Comparison of ENCODE assay signal across 10 cellular contexts in the genomic region with DNA sequence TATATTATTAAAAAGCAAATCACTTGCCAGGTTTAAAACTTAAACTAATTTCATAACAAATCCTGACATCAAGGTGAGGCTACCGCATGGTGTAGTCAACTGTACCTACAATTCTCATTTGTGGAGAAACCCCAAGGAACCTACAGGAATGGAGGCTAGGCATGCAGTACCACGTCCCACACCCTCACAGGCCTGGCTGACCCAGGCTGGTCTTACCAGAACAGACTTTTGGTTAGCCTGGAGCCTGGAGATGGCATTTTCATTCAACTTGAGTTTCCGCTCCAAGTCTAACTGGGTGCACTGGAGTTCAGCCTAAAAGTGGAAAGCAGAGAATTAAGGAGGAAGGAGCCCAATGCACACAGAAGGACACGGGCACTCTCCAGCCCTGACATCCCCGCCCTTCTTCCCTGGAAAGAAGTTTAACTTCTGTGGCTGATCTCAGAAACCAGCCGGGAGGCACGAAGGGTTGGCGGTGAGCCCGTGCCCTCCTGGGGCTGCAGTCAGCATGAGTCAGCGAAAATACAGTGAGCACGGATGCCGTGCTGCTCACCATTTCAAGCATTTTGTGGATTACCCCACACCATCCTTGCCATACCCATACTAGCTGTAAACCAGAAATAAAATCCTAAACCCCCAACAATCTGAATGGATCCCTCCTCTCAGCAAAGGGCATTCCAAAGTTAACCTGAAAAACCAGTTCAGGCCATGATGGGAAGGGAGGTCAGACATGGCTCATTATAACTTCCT. TPM values are rescaled to one million over a fixed set of nuclear protein-coding genes. Genes with fewer than 3 reads are reported as not detected.
DNase-seq lines count a peak whose midpoint lies in the region; ATAC-seq, FAIRE-seq and TF ChIP-seq lines count a peak whose summit lies in the region.
"Not testable (repeated sequence)": the region's sequence is repeated elsewhere in the genome, so short reads cannot be mapped to it uniquely, and the experiment has no call there.
"Had no signal": no experiment of that assay in that cellular context is flagged by ENCODE, and none has a peak within 500 bp of the region (broad histone marks: within the 10 kb centered on the region; RNA-seq: fewer than 3 reads in every experiment).

No MANE protein-coding gene starts in this region.

- peak overlapping the region; percentile 49; the same call in 1 of the 2 replicates for H3K27ac ChIP-seq in 22Rv1
- not testable (repeated sequence) for H3K27ac ChIP-seq in HEK293 (ENCODE audit: extremely low read depth, low read depth, low read length)
- H3K27ac ChIP-seq in RWPE1: peak overlapping the region; percentile 41; the same call in 1 of the 2 replicates
- H3K27ac ChIP-seq in brain microvascular endothelial cell: peak overlapping the region; percentile 82
- peak overlapping the region in 1 of 4 donors; percentile 43 for H3K27ac ChIP-seq in gastroesophageal sphincter
- H3K27ac ChIP-seq in keratinocyte (ENCODE audit: control insufficient read depth, insufficient read depth, low read length): peak overlapping the region; percentile 31
- H3K27ac ChIP-seq in thyroid gland: peak overlapping the region in 2 of 3 donors; percentile 79 to 86

- H3K9me3 ChIP-seq in HEK293 (ENCODE audit: control insufficient read depth, insufficient read depth, low read depth, low read length); gastroesophageal sphincter; keratinocyte (ENCODE audit: control insufficient read depth, low read depth, low read length); thyroid gland: not testable (repeated sequence)

- dilution Hi-C loops in keratinocyte (cut with MboI; ENCODE audit: extremely low pct_ligation_motif_present, low sequenced_read_pairs): not testable (repeated sequence)

- WGBS in gastroesophageal sphincter (ENCODE audit: low coverage in 1 of 2), 2 donors: 83% methylated on average over 1 of the region's 12 CpGs; no CpG with 5 or more reads in 1 of the 2 donors
- 54 to 100% methylated on average over 1 to 2 of the region's 12 CpGs for WGBS in thyroid gland, 2 donors

- CTCF ChIA-PET in HEK293 (lab: Yijun Ruan, JAX); RWPE1 (lab: Yijun Ruan, JAX): not testable (repeated sequence)

- H3K27me3 ChIP-seq in brain microvascular endothelial cell (replicated peaks); gastroesophageal sphincter; keratinocyte (ENCODE audit: control insufficient read depth, extremely low read depth, insufficient read depth, low read length); thyroid gland: not testable (repeated sequence)

- POLR2A ChIA-PET in HEK293 (lab: Yijun Ruan, JAX); RWPE1 (lab: Yijun Ruan, JAX; ENCODE audit: low non-redundant PET): not testable (repeated sequence)

- not testable (repeated sequence) for H2AFZ ChIP-seq in keratinocyte (ENCODE audit: control insufficient read depth, low read length)

- not testable (repeated sequence) for H3K9me1 ChIP-seq in keratinocyte (ENCODE audit: control insufficient read depth, extremely low read depth, insufficient read depth, low read length)

- DNase-seq in RWPE1 (ENCODE audit: low spot score); brain microvascular endothelial cell; keratinocyte (ENCODE audit: low read depth, low spot score); omental fat pad (ENCODE audit: low spot score); thyroid gland: not testable (repeated sequence)

- peaks cover 10% of the 10 kb centered on the region for H3K79me2 ChIP-seq in keratinocyte (ENCODE audit: control insufficient read depth, insufficient read depth, low read length)

- peak; percentile 98 for FAIRE-seq in keratinocyte (lab: Jason Lieb, UNC)

- ATAC-seq in gastroesophageal sphincter (peak; percentile 69), omental fat pad (ENCODE audit: low FRiP score) (peak; percentile 90)

- in situ Hi-C loops in brain microvascular endothelial cell (cut with HindIII; ENCODE audit: low pct_ligation_motif_present, low sequenced_read_pairs): not testable (repeated sequence)

- intact Hi-C loops in thyroid gland (cut with DNase I): not testable (repeated sequence)

- not testable (repeated sequence) for TF ChIP-seq CTCF in 22Rv1 (IDR thresholded peaks at IDR 0.05); HEK293 (tag by site-specific recombination; IDR thresholded peaks at IDR 0.05); RWPE1 (conservative IDR thresholded peaks at IDR 0.05; ENCODE audit: low read depth); brain microvascular endothelial cell (IDR thresholded peaks at IDR 0.05; ENCODE audit: low read depth, low read length, missing control alignments); gastroesophageal sphincter (IDR thresholded peaks at IDR 0.05); keratinocyte (optimal IDR thresholded peaks at IDR 0.05 in 1 of 3, IDR thresholded peaks at IDR 0.05 in 1 of 3, conservative IDR thresholded peaks at IDR 0.05 in 1 of 3; ENCODE audit: extremely low read depth in 1 of 3, insufficient read depth in 2 of 3, low read length in 3 of 3); omental fat pad (IDR thresholded peaks at IDR 0.05); thyroid gland (IDR thresholded peaks at IDR 0.05)

- not testable (repeated sequence) for TF ChIP-seq POLR2A in gastroesophageal sphincter (IDR thresholded peaks at IDR 0.05)
- peak in 1 of 2 donors; percentile 45 for TF ChIP-seq POLR2A in thyroid gland (IDR thresholded peaks at IDR 0.05)

- H3K4me2 ChIP-seq in keratinocyte (ENCODE audit: control insufficient read depth, extremely low read depth, insufficient read depth, low read depth, low read length): not testable (repeated sequence)

- not testable (repeated sequence) for H3K4me3 ChIP-seq in HEK293 (ENCODE audit: low read depth, low read length); brain microvascular endothelial cell (ENCODE audit: low read depth, low read length); keratinocyte (ENCODE audit: control insufficient read depth in 2 of 3, extremely low read depth in 1 of 3, insufficient read depth in 2 of 3, low read depth in 1 of 3, low read length in 3 of 3); thyroid gland (replicated peaks in 1 of 3)
- H3K4me3 ChIP-seq in gastroesophageal sphincter: peak overlapping the region in 1 of 2 donors; percentile 14

- H4K20me1 ChIP-seq in keratinocyte (ENCODE audit: control insufficient read depth, extremely low read depth, insufficient read depth, low read length): not testable (repeated sequence)

- H3K4me1 ChIP-seq in HEK293 (ENCODE audit: control insufficient read depth, insufficient read depth, low read length): not testable (repeated sequence)
- H3K4me1 ChIP-seq in gastroesophageal sphincter (peaks cover 4 to 13% (median 9%) of the 10 kb centered on the region in 3 donors), keratinocyte (ENCODE audit: control insufficient read depth, extremely low read depth, insufficient read depth, low read length) (peaks cover 20% of the 10 kb centered on the region), thyroid gland (peaks cover 13 to 19% of the 10 kb centered on the region in 2 donors)

- not testable (repeated sequence) for H3K9ac ChIP-seq in keratinocyte (ENCODE audit: control insufficient read depth, extremely low read depth, insufficient read depth, low read length)

- TF ChIP-seq EP300 in gastroesophageal sphincter (IDR thresholded peaks at IDR 0.05): not testable (repeated sequence)

- not testable (repeated sequence) for H3K36me3 ChIP-seq in HEK293 (ENCODE audit: control insufficient read depth in 2 of 2, insufficient read depth in 1 of 2, low read length in 2 of 2); brain microvascular endothelial cell (replicated peaks); gastroesophageal sphincter; keratinocyte (ENCODE audit: control insufficient read depth in 2 of 2, extremely low read depth in 1 of 2, insufficient read depth in 2 of 2, low read length in 2 of 2); thyroid gland

RNA-seq across cellular contexts. Expression of a gene that starts 23.2 kb away (rescaled TPM):
- total RNA-seq in gastroesophageal sphincter: under 1 TPM; 0.40 to 0.81 (median 0.66) TPM
- 2.8 to 5.0 TPM (median 4.4 TPM) in 3 replicates for polyA plus RNA-seq in keratinocyte
- polyA plus RNA-seq in keratinocyte (2011; ENCODE audit: low read depth): 3.3 TPM
- 1.0 and 1.7 TPM in 2 replicates for polyA plus RNA-seq in keratinocyte (2011; cell fraction: cytosol; rRNA removed)
- 33.5 and 45.6 TPM in 2 replicates for polyA plus RNA-seq in keratinocyte (2011; cell fraction: nucleus; rRNA removed)
- 1.9 and 6.0 TPM in 2 replicates for polyA plus RNA-seq in keratinocyte (2012; ENCODE audit: low replicate concordance)
- 1.3 to 5.6 TPM (median 5.4 TPM) in 3 replicates for polyA minus RNA-seq in keratinocyte
- not detected for polyA minus RNA-seq in keratinocyte (2011; cell fraction: cytosol; rRNA and poly(A)+ RNA removed)
- polyA minus RNA-seq in keratinocyte (2011; cell fraction: nucleus; rRNA and poly(A)+ RNA removed): 6.0 and 17.3 TPM in 2 replicates
- total RNA-seq in omental fat pad: 1 to 10 TPM; 1.1 to 8.0 (median 3.0) TPM
- 10 to 100 TPM in 2 of 4 donors, 1 to 10 TPM in 2; 2.8 to 18.4 (median 8.4) TPM for total RNA-seq in thyroid gland
- total RNA-seq: H9 had no signal
- polyA plus RNA-seq: IgD-negative memory B cell had no signal

RNA-seq across cellular contexts. Expression of a gene that starts 41.4 kb away (rescaled TPM):
- 10 to 100 TPM; 18.6 to 61.0 (median 36.8) TPM for total RNA-seq in gastroesophageal sphincter
- polyA plus RNA-seq in keratinocyte: 62.3 to 81.3 TPM (median 78.1 TPM) in 3 replicates
- 96.9 TPM for polyA plus RNA-seq in keratinocyte (2011; ENCODE audit: low read depth)
- 63.6 and 81.2 TPM in 2 replicates for polyA plus RNA-seq in keratinocyte (2011; cell fraction: cytosol; rRNA removed)
- 91.5 and 96.1 TPM in 2 replicates for polyA plus RNA-seq in keratinocyte (2011; cell fraction: nucleus; rRNA removed)
- polyA plus RNA-seq in keratinocyte (2012; ENCODE audit: low replicate concordance): 65.7 and 83.3 TPM in 2 replicates
- polyA minus RNA-seq in keratinocyte: 61.7 to 104 TPM (median 86.0 TPM) in 3 replicates
- 66.6 TPM for polyA minus RNA-seq in keratinocyte (2011; cell fraction: cytosol; rRNA and poly(A)+ RNA removed)
- polyA minus RNA-seq in keratinocyte (2011; cell fraction: nucleus; rRNA and poly(A)+ RNA removed): 58.0 and 84.1 TPM in 2 replicates
- total RNA-seq in omental fat pad: 10 to 100 TPM; 20.2 to 36.7 (median 25.5) TPM
- total RNA-seq in thyroid gland: 100 to 1,000 TPM in 1 of 4 donors, 10 to 100 TPM in 3; 45.4 to 125 (median 90.6) TPM

RNA-seq across cellular contexts. Expression of a gene that starts 56.9 kb away (rescaled TPM):
- total RNA-seq in gastroesophageal sphincter: 10 to 100 TPM; 15.3 to 27.9 (median 21.8) TPM
- polyA plus RNA-seq in keratinocyte: 12.3 to 32.3 TPM (median 19.5 TPM) in 3 replicates
- 4.8 TPM for polyA plus RNA-seq in keratinocyte (2011; ENCODE audit: low read depth)
- polyA plus RNA-seq in keratinocyte (2011; cell fraction: cytosol; rRNA removed): 16.5 and 17.1 TPM in 2 replicates
- polyA plus RNA-seq in keratinocyte (2011; cell fraction: nucleus; rRNA removed): 26.7 and 37.8 TPM in 2 replicates
- polyA plus RNA-seq in keratinocyte (2012; ENCODE audit: low replicate concordance): 6.4 and 20.6 TPM in 2 replicates
- 7.7 to 24.5 TPM (median 16.0 TPM) in 3 replicates for polyA minus RNA-seq in keratinocyte
- 12.9 TPM for polyA minus RNA-seq in keratinocyte (2011; cell fraction: cytosol; rRNA and poly(A)+ RNA removed)
- 6.9 and 15.4 TPM in 2 replicates for polyA minus RNA-seq in keratinocyte (2011; cell fraction: nucleus; rRNA and poly(A)+ RNA removed)
- 10 to 100 TPM; 11.9 to 28.9 (median 19.1) TPM for total RNA-seq in omental fat pad
- total RNA-seq in thyroid gland: 10 to 100 TPM; 21.9 to 55.2 (median 28.8) TPM
